ENCODE assay signal across 18 cellular contexts in genomic region chr1:248904437-248905216, GRCh38. TPM values are rescaled to one million over a fixed set of nuclear protein-coding genes. Genes with fewer than 3 reads are reported as not detected.
DNase-seq lines count a peak whose midpoint lies in the region; ATAC-seq and TF ChIP-seq lines count a peak whose summit lies in the region.
"Had no signal": no experiment of that assay in that cellular context is flagged by ENCODE, and none has a peak within 500 bp of the region (broad histone marks: within the 10 kb centered on the region; RNA-seq: fewer than 3 reads in every experiment).

No MANE protein-coding gene starts in this region.

- H3K9me2 ChIP-seq in HCT116 (ENCODE audit: insufficient read depth): no peaks in the 10 kb centered on the region

- POLR2A ChIA-PET in CD4-positive, alpha-beta memory T cell (lab: Charles Lee; ENCODE audit: partially characterized antibody): interaction anchor here (1.0 to 1.5 kb wide), 2 partner anchors 31 to 45 kb away, joined by 3 to 10 read pairs; no protein-coding TSS in a partner anchor
- POLR2A ChIA-PET in HCT116 (lab: Charles Lee): no interaction called here

- TF ChIP-seq RAD21 in HCT116 (IDR thresholded peaks at IDR 0.05; ENCODE audit: low read depth): no peak

- peak overlapping the region in 1 of 8 donors; percentile 98 for H3K4me3 Mint-ChIP-seq in CD4-positive, alpha-beta memory T cell
- H3K4me3 Mint-ChIP-seq in activated T-helper 2 cell treated with anti-CD3 and anti-CD28 coated beads, Interferon-gamma antibody, Interleukin-2, Interleukin-4, amounts not matched to agents 10 μg/mL and 5 μg/mL and 100 μg/mL, durations not matched to agents 14 hours and 24 hours and 36 hours (ENCODE audit: low read depth): peak overlapping the region; percentile 26
- H3K4me3 Mint-ChIP-seq in nephron progenitor cell: peak overlapping the region; percentile 88

- ATAC-seq in HCT116 (no peak), HG03108 (IDR thresholded peaks at IDR 0.05; ENCODE audit: unreplicated experiment) (no peak)
- ATAC-seq in stimulated activated naive CD8-positive, alpha-beta T cell treated with anti-CD3 and anti-CD28 coated beads, Interleukin-15, Interleukin-2, amounts not matched to agents 100 U/mL and 50 U/mL, for 24 hours: no peak

- peaks cover 28% of the 10 kb centered on the region for H3K4me1 ChIP-seq in CD4-positive, alpha-beta memory T cell (ENCODE audit: insufficient read depth, low read length)
- peaks cover 0 to 22% of the 10 kb centered on the region in 2 experiments; a peak in 3 of 4 replicates for H3K4me1 ChIP-seq in HCT116 (ENCODE audit: control insufficient read depth in 1 of 2, insufficient read depth in 2 of 2, low read length in 2 of 2)

- peaks cover 6% of the 10 kb centered on the region; the same call in 1 of the 2 replicates for H3K79me2 ChIP-seq in HCT116 (ENCODE audit: insufficient read depth, low read length)

- TF ChIP-seq CTCF in HCT116 (IDR thresholded peaks at IDR 0.05 in 2 of 3, conservative IDR thresholded peaks at IDR 0.05 in 1 of 3; ENCODE audit: borderline replicate concordance in 1 of 3, insufficient read depth in 1 of 3, low read depth in 2 of 3, low read length in 2 of 3) (no peak), nephron progenitor cell (IDR thresholded peaks at IDR 0.05) (no peak)

- H4K20me1 ChIP-seq in HCT116 (ENCODE audit: insufficient read depth): no peaks in the 10 kb centered on the region

- peak overlapping the region; percentile 81; the same call in 1 of the 2 replicates for H3K9ac ChIP-seq in HCT116 (ENCODE audit: low read length)

- H3K27me3 Mint-ChIP-seq in CD4-positive, alpha-beta memory T cell: peaks cover 2 to 4% of the 10 kb centered on the region in 2 donors
- peaks cover 24% of the 10 kb centered on the region for H3K27me3 Mint-ChIP-seq in activated T-helper 2 cell treated with anti-CD3 and anti-CD28 coated beads, Interferon-gamma antibody, Interleukin-2, Interleukin-4, amounts not matched to agents 10 μg/mL and 5 μg/mL and 100 μg/mL, durations not matched to agents 14 hours and 24 hours and 36 hours (ENCODE audit: low read depth)
- H3K27me3 Mint-ChIP-seq in nephron progenitor cell (ENCODE audit: low read depth, poor library complexity): peaks cover 3% of the 10 kb centered on the region

- TF ChIP-seq POLR2A in HCT116 (IDR thresholded peaks at IDR 0.05; ENCODE audit: borderline replicate concordance, extremely low read depth, insufficient read depth, insufficient read length): no peak

- no peaks in the 10 kb centered on the region for H3K36me3 ChIP-seq in CD4-positive, alpha-beta memory T cell (ENCODE audit: insufficient read depth, low read length)
- 0 out of 4 replicates have a peak, but pooled peaks cover 0 to 4% of the 10 kb centered on the region in 2 experiments for H3K36me3 ChIP-seq in HCT116 (ENCODE audit: control insufficient read depth in 1 of 2, insufficient read depth in 2 of 2, low read length in 2 of 2)
- H3K36me3 ChIP-seq: Peyer's patch, sigmoid colon had no signal

- H2AFZ ChIP-seq in HCT116 (ENCODE audit: low read depth, low read length, poor library complexity, severe bottlenecking): no peak overlapping the region

- DNase-seq in CD4-positive, alpha-beta memory T cell: no peak
- DNase-seq in HCT116 (ENCODE audit: low read depth, low spot score) (no peak), nephron progenitor cell (no peak), COLO668 (lab: John Stamatoyannopoulos, UW; ENCODE audit: unreplicated experiment) (no peak)
- no peak for DNase-seq in activated T-helper 2 cell treated with anti-CD3 and anti-CD28 coated beads, Interferon-gamma antibody, Interleukin-2, Interleukin-4, amounts not matched to agents 10 μg/mL and 5 μg/mL and 100 μg/mL, durations not matched to agents 14 hours and 24 hours and 36 hours (ENCODE audit: low spot score)
- DNase-seq in stimulated activated naive CD8-positive, alpha-beta T cell treated with anti-CD3 and anti-CD28 coated beads, Interleukin-15, Interleukin-2, amounts not matched to agents 100 U/mL and 50 U/mL, for 24 hours: no peak
- DNase-seq: activated CD8-positive, alpha-beta memory T cell treated with anti-CD3 and anti-CD28 coated beads for 24 hours; activated gamma-delta T cell treated with Interleukin-2 at 50 U/mL for 16 hours; cortex of kidney; HFFc6; NCI-H1930; NCI-H510A treated with DMSO at 0.1 percent for 48 hours; occipital lobe; Peyer's patch; sigmoid colon; stimulated activated CD4-positive, alpha-beta T cell treated with anti-CD3 and anti-CD28 coated beads, Interleukin-2, amount 100 ng/mL, for 48 hours; stimulated activated CD8-positive, alpha-beta memory T cell treated with anti-CD3 and anti-CD28 coated beads, Interleukin-4, amount 100 ng/mL, for 48 hours had no signal

- H3K27ac Mint-ChIP-seq in CD4-positive, alpha-beta memory T cell: peak overlapping the region in 5 of 7 donors; percentile 51 to 99 (median 91)
- no peak overlapping the region for H3K27ac Mint-ChIP-seq in activated T-helper 2 cell treated with anti-CD3 and anti-CD28 coated beads, Interferon-gamma antibody, Interleukin-2, Interleukin-4, amounts not matched to agents 10 μg/mL and 5 μg/mL and 100 μg/mL, durations not matched to agents 14 hours and 24 hours and 36 hours
- no peak overlapping the region for H3K27ac Mint-ChIP-seq in nephron progenitor cell

- H3K4me3 ChIP-seq in CD4-positive, alpha-beta memory T cell (ENCODE audit: low read length in 2 of 2): no peak overlapping the region
- peak overlapping the region in 1 of 2 experiments; percentile 80; a peak in 2 of 4 replicates for H3K4me3 ChIP-seq in HCT116 (replicated peaks in 1 of 2; ENCODE audit: low read depth in 1 of 2, low read length in 2 of 2)

- no TSS peak for BruUV-seq in HCT116 (replicated peaks; lab: Mats Ljungman, UMichigan)

- peaks cover 23 to 49% (median 32%) of the 10 kb centered on the region in 4 donors for H3K4me1 Mint-ChIP-seq in CD4-positive, alpha-beta memory T cell
- H3K4me1 Mint-ChIP-seq in activated T-helper 2 cell treated with anti-CD3 and anti-CD28 coated beads, Interferon-gamma antibody, Interleukin-2, Interleukin-4, amounts not matched to agents 10 μg/mL and 5 μg/mL and 100 μg/mL, durations not matched to agents 14 hours and 24 hours and 36 hours (ENCODE audit: low read depth): peaks cover 28% of the 10 kb centered on the region
- peaks cover 47% of the 10 kb centered on the region for H3K4me1 Mint-ChIP-seq in nephron progenitor cell

- H3K9me3 ChIP-seq in CD4-positive, alpha-beta memory T cell (ENCODE audit: control insufficient read depth in 1 of 2, low read length in 2 of 2): no peaks in the 10 kb centered on the region
- no peaks in the 10 kb centered on the region for H3K9me3 ChIP-seq in HCT116 (ENCODE audit: control insufficient read depth in 1 of 2, insufficient read depth in 1 of 2, low read depth in 1 of 2, low read length in 2 of 2)
- H3K9me3 ChIP-seq: Peyer's patch, sigmoid colon had no signal

- H3K27me3 ChIP-seq in CD4-positive, alpha-beta memory T cell (ENCODE audit: insufficient read depth, low read length): no peaks in the 10 kb centered on the region
- 0 out of 2 replicates have a peak, but pooled peaks cover 3% of the 10 kb centered on the region for H3K27me3 ChIP-seq in HCT116 (ENCODE audit: insufficient read depth, low read length)
- H3K27me3 ChIP-seq: Peyer's patch, sigmoid colon had no signal

- peaks cover 0 to 1% (median 0%) of the 10 kb centered on the region in 8 donors for H3K9me3 Mint-ChIP-seq in CD4-positive, alpha-beta memory T cell
- H3K9me3 Mint-ChIP-seq in activated T-helper 2 cell treated with anti-CD3 and anti-CD28 coated beads, Interferon-gamma antibody, Interleukin-2, Interleukin-4, amounts not matched to agents 10 μg/mL and 5 μg/mL and 100 μg/mL, durations not matched to agents 14 hours and 24 hours and 36 hours: no peaks in the 10 kb centered on the region
- peaks cover 3% of the 10 kb centered on the region for H3K9me3 Mint-ChIP-seq in nephron progenitor cell
- H3K9me3 Mint-ChIP-seq: HFFc6 had no signal

- RAD21 ChIA-PET in HCT116 (lab: Charles Lee; ENCODE audit: low non-redundant PET in 1 of 2, low total read pairs in 2 of 2, uncharacterized antibody in 2 of 2, unreplicated experiment in 2 of 2): no interaction called here

- no peak overlapping the region for H3K27ac ChIP-seq in CD4-positive, alpha-beta memory T cell (ENCODE audit: low read depth, low read length)
- H3K27ac ChIP-seq in HCT116 (ENCODE audit: low read depth, low read length): no peak overlapping the region

- CTCF ChIA-PET in CD4-positive, alpha-beta memory T cell (lab: Charles Lee; ENCODE audit: partially characterized antibody): interaction anchor here (0.6 to 0.9 kb wide), 3 partner anchors 45 to 79 kb away, joined by 3 to 4 read pairs (median 3); partner anchors contain the start of genes SH3BP5L and ZNF692
- CTCF ChIA-PET in HCT116 (lab: Charles Lee): no interaction called here

- H3K4me2 ChIP-seq in HCT116 (ENCODE audit: low read length): peak overlapping the region; percentile 94

- peaks cover 0 to 9% of the 10 kb centered on the region in 2 donors for H3K36me3 Mint-ChIP-seq in CD4-positive, alpha-beta memory T cell
- H3K36me3 Mint-ChIP-seq in activated T-helper 2 cell treated with anti-CD3 and anti-CD28 coated beads, Interferon-gamma antibody, Interleukin-2, Interleukin-4, amounts not matched to agents 10 μg/mL and 5 μg/mL and 100 μg/mL, durations not matched to agents 14 hours and 24 hours and 36 hours (ENCODE audit: low read depth): peaks cover 7% of the 10 kb centered on the region
- peaks cover 16% of the 10 kb centered on the region for H3K36me3 Mint-ChIP-seq in nephron progenitor cell (ENCODE audit: low read depth)

- intact Hi-C loops in CD4-positive, alpha-beta memory T cell (cut with micrococcal nuclease): no loop called here
- intact Hi-C loops in HCT116 (cut with micrococcal nuclease): loop anchor here (1.0 kb wide), 1 partner anchor 63 kb away; no protein-coding TSS in a partner anchor
- intact Hi-C loops in activated T-helper 2 cell treated with anti-CD3 and anti-CD28 coated beads, Interferon-gamma antibody, Interleukin-2, Interleukin-4, amounts not matched to agents 10 μg/mL and 5 μg/mL and 100 μg/mL, durations not matched to agents 14 hours and 24 hours and 36 hours (cut with micrococcal nuclease): no loop called here

TF ChIP-seq in HCT116, 20 proteins besides CTCF, POLR2A, EP300 and RAD21 (continues in another document):
- TF ChIP-seq EZH2phosphoT487 (IDR thresholded peaks at IDR 0.05; ENCODE audit: borderline replicate concordance): no peak

RNA-seq across cellular contexts. Expression of gene PGBD2, which starts 1.4 kb away (rescaled TPM):
- total RNA-seq in CD4-positive, alpha-beta memory T cell: 10 to 100 TPM; 18.3 to 19.6 TPM
- polyA plus RNA-seq in CD4-positive, alpha-beta memory T cell: 10 to 100 TPM in 1 of 2 donors, 1 to 10 TPM in 1; 7.3 to 10.9 TPM
- total RNA-seq in HCT116 (2021; ENCODE audit: unreplicated experiment): 5.1 TPM
- polyA plus RNA-seq in HCT116 (2012): 4.1 and 4.6 TPM in 2 replicates
- total RNA-seq in activated T-helper 2 cell treated with anti-CD3 and anti-CD28 coated beads, Interferon-gamma antibody, Interleukin-2, Interleukin-4, amounts not matched to agents 10 μg/mL and 5 μg/mL and 100 μg/mL, durations not matched to agents 14 hours and 24 hours and 36 hours: 6.7 and 6.9 TPM in 2 replicates

RNA-seq across cellular contexts. Expression of gene ZNF692, which starts 45.7 kb away (rescaled TPM):
- total RNA-seq in CD4-positive, alpha-beta memory T cell: 10 to 100 TPM; 70.8 to 74.8 TPM
- 10 to 100 TPM; 10.9 to 13.0 TPM for polyA plus RNA-seq in CD4-positive, alpha-beta memory T cell
- total RNA-seq in HCT116 (2021; ENCODE audit: unreplicated experiment): 76.2 TPM
- polyA plus RNA-seq in HCT116 (2012): 60.2 and 69.1 TPM in 2 replicates
- total RNA-seq in activated T-helper 2 cell treated with anti-CD3 and anti-CD28 coated beads, Interferon-gamma antibody, Interleukin-2, Interleukin-4, amounts not matched to agents 10 μg/mL and 5 μg/mL and 100 μg/mL, durations not matched to agents 14 hours and 24 hours and 36 hours: 86.4 and 87.0 TPM in 2 replicates

Comparison
In these comparisons a context has a peak if more than half of its experiments do, and no peak if none do; other contexts are left out.
1. H3K27ac Mint-ChIP-seq: peak in CD4-positive, alpha-beta memory T cell (5 of 7); none in activated T-helper 2 cell treated with anti-CD3 and anti-CD28 coated beads, Interferon-gamma antibody, Interleukin-2, Interleukin-4, amounts not matched to agents 10 μg/mL and 5 μg/mL and 100 μg/mL, durations not matched to agents 14 hours and 24 hours and 36 hours (single experiment) and nephron progenitor cell (single experiment).